ENCODE assay signal across 16 cellular contexts in genomic region chr10:5532618-5533097, GRCh38. TPM values are rescaled to one million over a fixed set of nuclear protein-coding genes. Genes with fewer than 3 reads are reported as not detected.
"Had no signal": no experiment of that assay in that cellular context is flagged by ENCODE, and none has a peak within 500 bp of the region (broad histone marks: within the 10 kb centered on the region; RNA-seq: fewer than 3 reads in every experiment).

No MANE protein-coding gene starts in this region.

- DNase-seq: activated B cell treated with CpG ODN at 0.5 μM for 24 hours; activated CD4-positive, alpha-beta T cell treated with anti-CD3 and anti-CD28 coated beads, Interleukin-2, amount 10 ng/mL, durations not matched to agents 7 days and 5 days; activated naive CD4-positive, alpha-beta T cell treated with anti-CD3 and anti-CD28 coated beads for 36 hours; activated naive CD8-positive, alpha-beta T cell treated with anti-CD3 and anti-CD28 coated beads, Interleukin-2, amount 50 U/mL, for 24 hours; erythroblast; mammary epithelial cell; stomach; T-helper 2 cell had no signal

- H3K9me3 Mint-ChIP-seq: activated B cell treated with CpG ODN at 0.5 μM for 24 hours; activated CD4-positive, alpha-beta T cell treated with anti-CD3 and anti-CD28 coated beads, Interleukin-2, amount 10 ng/mL, durations not matched to agents 7 days and 5 days; activated naive CD4-positive, alpha-beta T cell treated with anti-CD3 and anti-CD28 coated beads for 36 hours; activated naive CD8-positive, alpha-beta T cell treated with anti-CD3 and anti-CD28 coated beads, Interleukin-2, amount 50 U/mL, for 24 hours; activated T-helper 2 cell treated with anti-CD3 and anti-CD28 coated beads, Interferon-gamma antibody, Interleukin-2, Interleukin-4, amounts not matched to agents 10 μg/mL and 5 μg/mL and 100 μg/mL, durations not matched to agents 14 hours and 24 hours and 36 hours; naive thymus-derived CD8-positive, alpha-beta T cell had no signal

- H3K27me3 ChIP-seq: stomach, vagina had no signal

- H3K36me3 ChIP-seq: stomach, vagina had no signal

- H3K27ac Mint-ChIP-seq: activated B cell treated with CpG ODN at 0.5 μM for 24 hours; activated CD4-positive, alpha-beta T cell treated with anti-CD3 and anti-CD28 coated beads, Interleukin-2, amount 10 ng/mL, durations not matched to agents 7 days and 5 days; activated naive CD4-positive, alpha-beta T cell treated with anti-CD3 and anti-CD28 coated beads for 36 hours; activated naive CD8-positive, alpha-beta T cell treated with anti-CD3 and anti-CD28 coated beads, Interleukin-2, amount 50 U/mL, for 24 hours; activated T-helper 2 cell treated with anti-CD3 and anti-CD28 coated beads, Interferon-gamma antibody, Interleukin-2, Interleukin-4, amounts not matched to agents 10 μg/mL and 5 μg/mL and 100 μg/mL, durations not matched to agents 14 hours and 24 hours and 36 hours had no signal

- H3K27me3 Mint-ChIP-seq: activated B cell treated with CpG ODN at 0.5 μM for 24 hours; activated CD4-positive, alpha-beta T cell treated with anti-CD3 and anti-CD28 coated beads, Interleukin-2, amount 10 ng/mL, durations not matched to agents 7 days and 5 days; activated naive CD8-positive, alpha-beta T cell treated with anti-CD3 and anti-CD28 coated beads, Interleukin-2, amount 50 U/mL, for 24 hours had no signal

- H3K4me3 ChIP-seq: dorsolateral prefrontal cortex, stomach, vagina had no signal

- H3K4me1 Mint-ChIP-seq: activated B cell treated with CpG ODN at 0.5 μM for 24 hours; activated CD4-positive, alpha-beta T cell treated with anti-CD3 and anti-CD28 coated beads, Interleukin-2, amount 10 ng/mL, durations not matched to agents 7 days and 5 days; activated naive CD8-positive, alpha-beta T cell treated with anti-CD3 and anti-CD28 coated beads, Interleukin-2, amount 50 U/mL, for 24 hours had no signal

- H3K9me3 ChIP-seq: stomach, vagina had no signal

- H3K36me3 Mint-ChIP-seq: naive thymus-derived CD8-positive, alpha-beta T cell had no signal

- ATAC-seq: activated naive CD8-positive, alpha-beta T cell treated with anti-CD3 and anti-CD28 coated beads, Interleukin-2, amount 50 U/mL, for 24 hours; naive thymus-derived CD8-positive, alpha-beta T cell had no signal

- H3K27ac ChIP-seq: dorsolateral prefrontal cortex, stomach, vagina had no signal

- H3K4me3 Mint-ChIP-seq: activated B cell treated with CpG ODN at 0.5 μM for 24 hours; activated CD4-positive, alpha-beta T cell treated with anti-CD3 and anti-CD28 coated beads, Interleukin-2, amount 10 ng/mL, durations not matched to agents 7 days and 5 days; activated naive CD4-positive, alpha-beta T cell treated with anti-CD3 and anti-CD28 coated beads for 36 hours; activated naive CD8-positive, alpha-beta T cell treated with anti-CD3 and anti-CD28 coated beads, Interleukin-2, amount 50 U/mL, for 24 hours; naive thymus-derived CD8-positive, alpha-beta T cell had no signal

RNA-seq across cellular contexts. Expression of gene CALML3, which starts 7.9 kb away (rescaled TPM):
- total RNA-seq: activated B cell treated with CpG ODN at 0.5 μM for 24 hours; activated CD4-positive, alpha-beta T cell treated with anti-CD3 and anti-CD28 coated beads, Interleukin-2, amount 10 ng/mL, durations not matched to agents 7 days and 5 days; activated naive CD4-positive, alpha-beta T cell treated with anti-CD3 and anti-CD28 coated beads for 36 hours; activated T-helper 2 cell treated with anti-CD3 and anti-CD28 coated beads, Interferon-gamma antibody, Interleukin-2, Interleukin-4, amounts not matched to agents 10 μg/mL and 5 μg/mL and 100 μg/mL, durations not matched to agents 14 hours and 24 hours and 36 hours; astrocyte; mucosa of gallbladder; naive thymus-derived CD8-positive, alpha-beta T cell; omental fat pad; sciatic nerve; stomach had no signal
- polyA plus RNA-seq: naive thymus-derived CD8-positive, alpha-beta T cell had no signal

RNA-seq across cellular contexts. Expression of gene CALML5, which starts 33.3 kb away (rescaled TPM):
- total RNA-seq: activated B cell treated with CpG ODN at 0.5 μM for 24 hours; activated CD4-positive, alpha-beta T cell treated with anti-CD3 and anti-CD28 coated beads, Interleukin-2, amount 10 ng/mL, durations not matched to agents 7 days and 5 days; activated naive CD4-positive, alpha-beta T cell treated with anti-CD3 and anti-CD28 coated beads for 36 hours; activated T-helper 2 cell treated with anti-CD3 and anti-CD28 coated beads, Interferon-gamma antibody, Interleukin-2, Interleukin-4, amounts not matched to agents 10 μg/mL and 5 μg/mL and 100 μg/mL, durations not matched to agents 14 hours and 24 hours and 36 hours; astrocyte; dorsolateral prefrontal cortex; mammary epithelial cell; mucosa of gallbladder; naive thymus-derived CD8-positive, alpha-beta T cell; omental fat pad; sciatic nerve had no signal
- polyA plus RNA-seq: naive thymus-derived CD8-positive, alpha-beta T cell had no signal
